ENCODE assay signal across 29 cellular contexts in genomic region chr11:67105964-67106363, GRCh38. TPM values are rescaled to one million over a fixed set of nuclear protein-coding genes. Genes with fewer than 3 reads are reported as not detected.
A peak's percentile ranks its signal among the peaks of the same experiment; 100 is the strongest.
DNase-seq lines count a peak whose midpoint lies in the region; ATAC-seq and TF ChIP-seq lines count a peak whose summit lies in the region.
"Had no signal": no experiment of that assay in that cellular context is flagged by ENCODE, and none has a peak within 500 bp of the region (broad histone marks: within the 10 kb centered on the region; RNA-seq: fewer than 3 reads in every experiment).

No MANE protein-coding gene starts in this region.

- H3K27ac Mint-ChIP-seq in stimulated activated naive CD8-positive, alpha-beta T cell treated with anti-CD3 and anti-CD28 coated beads, Interleukin-15, Interleukin-2, amounts not matched to agents 100 ng/mL and 50 ng/mL, for 24 hours = peak overlapping the region; percentile 31
- H3K27ac Mint-ChIP-seq: HFFc6 had no signal

- DNase-seq in stimulated activated naive CD8-positive, alpha-beta T cell treated with anti-CD3 and anti-CD28 coated beads, Interleukin-15, Interleukin-2, amounts not matched to agents 100 U/mL and 50 U/mL, for 24 hours = no peak
- DNase-seq in GM03348 (ENCODE audit: low spot score) = no peak
- DNase-seq in Right ventricle myocardium superior = no peak
- DNase-seq: AML-193; Caco-2; CD4-positive, alpha-beta memory T cell; GOT3; HFFc6; IMR-90; KG1; NCI-H1092 treated with DMSO at 0.1 percent for 48 hours; NCI-H1436; NCI-H187; NCI-H2081 treated with DMSO at 0.1 percent for 48 hours; NCI-H2171 treated with DMSO at 0.1 percent for 48 hours; NCI-H446; NCI-H524 treated with DMSO at 0.1 percent for 48 hours; NCI-H774; SHP77 treated with DMSO at 0.1 percent for 48 hours; T-helper 1 cell had no signal

- intact Hi-C loops in Right ventricle myocardium superior (cut with DNase I) = no loop called here

- ATAC-seq in stimulated activated naive CD8-positive, alpha-beta T cell treated with anti-CD3 and anti-CD28 coated beads, Interleukin-15, Interleukin-2, amounts not matched to agents 100 U/mL and 50 U/mL, for 24 hours = no peak
- ATAC-seq in Right ventricle myocardium superior (ENCODE audit: poor library complexity) = no peak
- ATAC-seq in HG03460 (IDR thresholded peaks at IDR 0.05; ENCODE audit: unreplicated experiment) = no peak
- ATAC-seq: A549, Panc1 had no signal

- H3K4me3 ChIP-seq in KMS-11 (IDR thresholded peaks at IDR 0.05; ENCODE audit: insufficient read depth, low read depth, low read length) (no peak overlapping the region), OCI-LY3 (ENCODE audit: low read length) (no peak overlapping the region)
- H3K4me3 ChIP-seq: A549; BLaER1 treated with 17β-estradiol and CSF1 and Interleukin-3, amounts not matched to agents 10 nM and 100 nM; HAP-1 had no signal

- no peaks in the 10 kb centered on the region for H3K36me3 Mint-ChIP-seq in stimulated activated naive CD8-positive, alpha-beta T cell treated with anti-CD3 and anti-CD28 coated beads, Interleukin-15, Interleukin-2, amounts not matched to agents 100 ng/mL and 50 ng/mL, for 24 hours (ENCODE audit: low read depth)
- H3K36me3 Mint-ChIP-seq: CD4-positive, alpha-beta memory T cell had no signal

- H4K20me1 ChIP-seq in KMS-11 (ENCODE audit: insufficient read depth) = no peaks in the 10 kb centered on the region
- no peaks in the 10 kb centered on the region for H4K20me1 ChIP-seq in OCI-LY3 (ENCODE audit: insufficient read depth, low read length)
- H4K20me1 ChIP-seq: BLaER1 treated with 17β-estradiol and CSF1 and Interleukin-3, amounts not matched to agents 10 nM and 100 nM had no signal

- H3K79me2 ChIP-seq in KMS-11 (ENCODE audit: insufficient read depth, low read depth) = no peaks in the 10 kb centered on the region
- H3K79me2 ChIP-seq in OCI-LY3 (ENCODE audit: low read length) = no peaks in the 10 kb centered on the region

- H3K27ac ChIP-seq in KMS-11 (peak overlapping the region; percentile 76), OCI-LY3 (ENCODE audit: low read length) (no peak overlapping the region)
- H3K27ac ChIP-seq: A549; BLaER1 treated with 17β-estradiol and CSF1 and Interleukin-3, amounts not matched to agents 10 nM and 100 nM; RWPE1 had no signal

- H3K9ac ChIP-seq in KMS-11 = peak overlapping the region; percentile 37; the same call in 1 of the 2 replicates
- no peak overlapping the region for H3K9ac ChIP-seq in OCI-LY3 (ENCODE audit: low read length)
- H3K9ac ChIP-seq: BLaER1 treated with 17β-estradiol and CSF1 and Interleukin-3, amounts not matched to agents 10 nM and 100 nM had no signal

- peaks cover 19% of the 10 kb centered on the region for H3K4me1 Mint-ChIP-seq in stimulated activated naive CD8-positive, alpha-beta T cell treated with anti-CD3 and anti-CD28 coated beads, Interleukin-15, Interleukin-2, amounts not matched to agents 100 ng/mL and 50 ng/mL, for 24 hours (ENCODE audit: low read depth)

- H3K27me3 Mint-ChIP-seq in stimulated activated naive CD8-positive, alpha-beta T cell treated with anti-CD3 and anti-CD28 coated beads, Interleukin-15, Interleukin-2, amounts not matched to agents 100 ng/mL and 50 ng/mL, for 24 hours = no peaks in the 10 kb centered on the region
- H3K27me3 Mint-ChIP-seq: CD4-positive, alpha-beta memory T cell had no signal

- H3K4me3 Mint-ChIP-seq in stimulated activated naive CD8-positive, alpha-beta T cell treated with anti-CD3 and anti-CD28 coated beads, Interleukin-15, Interleukin-2, amounts not matched to agents 100 ng/mL and 50 ng/mL, for 24 hours = no peak overlapping the region
- H3K4me3 Mint-ChIP-seq: CD4-positive, alpha-beta memory T cell; HFFc6 had no signal

- H3K27me3 ChIP-seq in KMS-11 (ENCODE audit: insufficient read depth, low read depth) = no peaks in the 10 kb centered on the region
- no peaks in the 10 kb centered on the region for H3K27me3 ChIP-seq in OCI-LY3 (ENCODE audit: low read depth, low read length)
- H3K27me3 ChIP-seq: BLaER1 treated with 17β-estradiol and CSF1 and Interleukin-3, amounts not matched to agents 10 nM and 100 nM had no signal

- no peaks in the 10 kb centered on the region for H3K9me3 Mint-ChIP-seq in stimulated activated naive CD8-positive, alpha-beta T cell treated with anti-CD3 and anti-CD28 coated beads, Interleukin-15, Interleukin-2, amounts not matched to agents 100 ng/mL and 50 ng/mL, for 24 hours
- H3K9me3 Mint-ChIP-seq: CD4-positive, alpha-beta memory T cell; HFFc6 had no signal

- no peaks in the 10 kb centered on the region for H3K9me3 ChIP-seq in OCI-LY3 (ENCODE audit: insufficient read depth, low read length)
- H3K9me3 ChIP-seq: A549; BLaER1 treated with 17β-estradiol and CSF1 and Interleukin-3, amounts not matched to agents 10 nM and 100 nM; Caco-2; HAP-1 had no signal

- no peak for TF ChIP-seq CTCF in KMS-11 (conservative IDR thresholded peaks at IDR 0.05; ENCODE audit: low read depth, low read length)
- TF ChIP-seq CTCF in OCI-LY3 (IDR thresholded peaks at IDR 0.05; ENCODE audit: low read depth, low read length) = no peak

- no peaks in the 10 kb centered on the region for H3K36me3 ChIP-seq in KMS-11 (ENCODE audit: insufficient read depth)
- H3K36me3 ChIP-seq in OCI-LY3 (replicated peaks; ENCODE audit: low read depth, low read length) = no peaks in the 10 kb centered on the region
- H3K36me3 ChIP-seq: BLaER1 treated with 17β-estradiol and CSF1 and Interleukin-3, amounts not matched to agents 10 nM and 100 nM; HAP-1 had no signal

- H3K4me1 ChIP-seq in KMS-11 (ENCODE audit: low read depth, poor library complexity, severe bottlenecking) (peaks cover 51% of the 10 kb centered on the region), OCI-LY3 (ENCODE audit: low read length) (peaks cover 22% of the 10 kb centered on the region)
- H3K4me1 ChIP-seq: A549, Caco-2, HAP-1 had no signal

- peak overlapping the region; percentile 100 for H3K4me2 ChIP-seq in KMS-11
- peak overlapping the region; percentile 0; the same call in 1 of the 2 replicates for H3K4me2 ChIP-seq in OCI-LY3 (ENCODE audit: low read length)
- H3K4me2 ChIP-seq: A549; BLaER1 treated with 17β-estradiol and CSF1 and Interleukin-3, amounts not matched to agents 10 nM and 100 nM had no signal

- peak overlapping the region; percentile 95 for H2AFZ ChIP-seq in KMS-11 (ENCODE audit: low read depth)
- H2AFZ ChIP-seq in OCI-LY3 (ENCODE audit: low read depth, low read length) = 0 out of 2 replicates have a peak overlapping the region, but pooled peaks have one; percentile 30

RNA-seq across cellular contexts. Expression of gene KDM2A, which starts 13.1 kb away (rescaled TPM):
- 40.7 TPM for total RNA-seq in Right ventricle myocardium superior

RNA-seq across cellular contexts. Expression of gene RHOD, which starts 49.3 kb away (rescaled TPM):
- total RNA-seq in Right ventricle myocardium superior = 66.8 TPM
